8 cellular contexts compared by ENCODE assay signal in the genomic region with DNA sequence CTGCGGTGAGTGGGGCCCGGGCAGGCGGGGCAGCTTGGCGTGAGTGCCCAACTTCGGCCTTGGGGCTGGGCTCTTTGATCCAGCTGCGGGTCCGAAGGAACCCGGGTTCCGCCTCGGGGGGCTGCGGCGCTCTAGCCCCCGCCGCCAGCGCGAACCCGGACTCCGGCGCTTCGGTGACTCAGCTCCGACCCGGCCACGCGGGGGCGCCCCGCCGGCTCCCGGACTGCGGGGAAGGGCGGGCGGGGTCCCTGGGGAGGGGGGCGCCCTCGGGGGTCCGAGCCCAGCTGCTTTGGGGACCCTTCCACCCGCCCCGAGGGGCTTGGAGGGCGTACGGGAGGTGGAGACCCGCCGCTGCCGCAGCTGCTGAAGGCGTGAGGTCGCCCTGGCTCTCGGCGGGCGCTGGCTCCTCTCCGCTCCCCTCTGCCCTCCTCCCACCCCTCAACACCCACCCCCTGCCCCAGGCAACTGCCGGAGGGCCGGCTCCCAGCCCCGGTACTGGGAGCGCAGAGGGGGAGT. TPM values are rescaled to one million over a fixed set of nuclear protein-coding genes. Genes with fewer than 3 reads are reported as not detected.
DNase-seq lines count a peak whose midpoint lies in the region; ATAC-seq, FAIRE-seq and TF ChIP-seq lines count a peak whose summit lies in the region.

No MANE protein-coding gene starts in this region.

- no peaks in the 10 kb centered on the region for H3K9me3 ChIP-seq in colonic mucosa
- H3K9me3 ChIP-seq in lung (ENCODE audit: control insufficient read depth in 2 of 2, insufficient read depth in 1 of 2, low read length in 1 of 2) = no peaks in the 10 kb centered on the region

- no peak overlapping the region for H3K27ac Mint-ChIP-seq in activated B cell treated with CpG ODN at 0.5 μM for 24 hours

- H3K27me3 Mint-ChIP-seq in activated B cell treated with CpG ODN at 0.5 μM for 24 hours = peaks cover 26% of the 10 kb centered on the region

- POLR2A ChIA-PET in activated B cell treated with CpG ODN at 0.5 μM for 24 hours (lab: Charles Lee) = interaction anchor here (0.6 to 1.5 kb wide), 5 partner anchors 56 to 324 kb away, joined by 3 to 10 read pairs (median 3); a partner anchor contains a TSS

- H3K4me3 ChIP-seq in colonic mucosa (peak overlapping the region; percentile 86), lung (peak overlapping the region; percentile 79)

- H3K9ac ChIP-seq in colonic mucosa (ENCODE audit: low read depth in 2 of 2, low read length in 2 of 2) = peak overlapping the region; percentile 72 to 83

- H3K4me1 ChIP-seq in colonic mucosa (no peaks in the 10 kb centered on the region), lung (ENCODE audit: control insufficient read depth in 2 of 2, insufficient read depth in 2 of 2, low read length in 2 of 2) (peaks cover 0 to 21% of the 10 kb centered on the region in 2 donors)

- H3K27me3 ChIP-seq in colonic mucosa (no peaks in the 10 kb centered on the region), lung (ENCODE audit: control insufficient read depth, insufficient read depth) (no peaks in the 10 kb centered on the region)

- CTCF ChIA-PET in activated B cell treated with CpG ODN at 0.5 μM for 24 hours (lab: Charles Lee) = interaction anchor here (0.7 to 3.3 kb wide), 11 partner anchors 9 to 276 kb away, joined by 3 to 17 read pairs (median 3); no protein-coding TSS in a partner anchor

- TF ChIP-seq POLR2A in GM12892 (IDR thresholded peaks at IDR 0.05; ENCODE audit: low read depth, low read length) = no peak

- peak; percentile 73 for DNase-seq in GM12892 (ENCODE audit: insufficient read length)
- DNase-seq in activated B cell treated with CpG ODN at 0.5 μM for 24 hours = peak; percentile 63
- DNase-seq in colonic mucosa = peak; percentile 62
- DNase-seq in lung (ENCODE audit: low spot score) = no peak
- DNase-seq in stimulated activated CD8-positive, alpha-beta memory T cell treated with anti-CD3 and anti-CD28 coated beads, Interleukin-2, amount 100 ng/mL, for 1 hour (ENCODE audit: low read depth in 2 of 2) = peak; percentile 14 to 24
- DNase-seq in DMS114 treated with DMSO at 0.1 percent for 48 hours (lab: John Stamatoyannopoulos, UW; ENCODE audit: unreplicated experiment) = no peak
- no peak for DNase-seq in cortex of kidney (lab: John Stamatoyannopoulos, UW)

- peak; percentile 35 for ATAC-seq in HG03442 (IDR thresholded peaks at IDR 0.05; ENCODE audit: unreplicated experiment)
- peak; percentile 72 for ATAC-seq in activated B cell treated with CpG ODN at 0.5 μM for 24 hours (ENCODE audit: low read depth)
- ATAC-seq in lung (ENCODE audit: insufficient read depth, low FRiP score) = peak; percentile 7

- TF ChIP-seq CTCF in activated B cell treated with CpG ODN at 0.5 μM for 24 hours (IDR thresholded peaks at IDR 0.05) = peak; percentile 43
- peak; percentile 61 for TF ChIP-seq CTCF in colonic mucosa (IDR thresholded peaks at IDR 0.05)
- TF ChIP-seq CTCF in lung (IDR thresholded peaks at IDR 0.05; ENCODE audit: control extremely low read depth, extremely low read depth) = peak; percentile 7

- H3K4me1 Mint-ChIP-seq in activated B cell treated with CpG ODN at 0.5 μM for 24 hours = peaks cover 13% of the 10 kb centered on the region

- WGBS in lung, 2 donors = 0 to 1% methylated on average over 29 to 51 of the region's 51 CpGs

- FAIRE-seq in GM12892 (lab: Jason Lieb, UNC) = peak; percentile 54

- H3K27ac ChIP-seq in colonic mucosa = peak overlapping the region; percentile 70
- peak overlapping the region; percentile 75 to 85 for H3K27ac ChIP-seq in lung (ENCODE audit: low read depth in 1 of 2, low read length in 1 of 2)

- no peaks in the 10 kb centered on the region for H3K36me3 Mint-ChIP-seq in activated B cell treated with CpG ODN at 0.5 μM for 24 hours (ENCODE audit: low read depth)

- H3K9me3 Mint-ChIP-seq in activated B cell treated with CpG ODN at 0.5 μM for 24 hours = no peaks in the 10 kb centered on the region

- intact Hi-C loops in activated B cell treated with CpG ODN at 0.5 μM for 24 hours (cut with micrococcal nuclease) = loop anchor here (1.0 to 2.0 kb wide), 3 partner anchors 76 to 206 kb away; a partner anchor contains a TSS
- intact Hi-C loops in colonic mucosa (cut with DNase I) = no loop called here

- H3K36me3 ChIP-seq in colonic mucosa (no peaks in the 10 kb centered on the region), lung (ENCODE audit: control insufficient read depth in 2 of 2, insufficient read depth in 2 of 2, low read length in 2 of 2) (no peaks in the 10 kb centered on the region)

- H3K4me3 Mint-ChIP-seq in activated B cell treated with CpG ODN at 0.5 μM for 24 hours = peak overlapping the region; percentile 81

RNA-seq across cellular contexts. Expression of a gene that starts 0.5 kb away (rescaled TPM):
- polyA plus RNA-seq in GM12892 (2012; ENCODE audit: missing spikeins) = 13.1 TPM
- total RNA-seq in activated B cell treated with CpG ODN at 0.5 μM for 24 hours = 7.4 and 8.3 TPM in 2 replicates
- total RNA-seq in colonic mucosa = 10 to 100 TPM; 38.6 to 53.3 TPM
- total RNA-seq in lung = 10 to 100 TPM; 38.1 to 47.2 TPM
- 10 to 100 TPM; 57.3 to 76.3 TPM for polyA plus RNA-seq in lung

Comparison
In these comparisons a context has a peak if more than half of its experiments do, and no peak if none do; other contexts are left out.
1. DNase-seq: peak in GM12892 (single experiment), activated B cell treated with CpG ODN at 0.5 μM for 24 hours (single experiment), colonic mucosa (single experiment) and stimulated activated CD8-positive, alpha-beta memory T cell treated with anti-CD3 and anti-CD28 coated beads, Interleukin-2, amount 100 ng/mL, for 1 hour (2 of 2); none in lung (single experiment), DMS114 treated with DMSO at 0.1 percent for 48 hours (single experiment) and cortex of kidney (single experiment).
2. ATAC-seq: peak in every context shown above with its lines; median percentile 72 in activated B cell treated with CpG ODN at 0.5 μM for 24 hours; 35 in HG03442; 7 in lung.
3. CTCF ChIP-seq: peak in every context shown above with its lines; median percentile 61 in colonic mucosa; 43 in activated B cell treated with CpG ODN at 0.5 μM for 24 hours; 7 in lung.